ENCODE assay signal across 19 cellular contexts in genomic region chr4:68245594-68245993, GRCh38. TPM values are rescaled to one million over a fixed set of nuclear protein-coding genes. Genes with fewer than 3 reads are reported as not detected.
A peak's percentile ranks its signal among the peaks of the same experiment; 100 is the strongest.
DNase-seq lines count a peak whose midpoint lies in the region; ATAC-seq and TF ChIP-seq lines count a peak whose summit lies in the region.
"Had no signal": no experiment of that assay in that cellular context is flagged by ENCODE, and none has a peak within 500 bp of the region (broad histone marks: within the 10 kb centered on the region; RNA-seq: fewer than 3 reads in every experiment).

TSS of gene TMPRSS11B (minus strand) at chr4:68245694. CDS start at chr4:68245558, 136 bp downstream.

- H3K9me2 ChIP-seq in PC-9 (ENCODE audit: insufficient read depth): no peaks in the 10 kb centered on the region

- WGBS in esophagus squamous epithelium, 2 donors: 92 to 95% methylated on average over 6 of the region's 6 CpGs

- no peaks in the 10 kb centered on the region for H3K9me3 Mint-ChIP-seq in Caco-2 (ENCODE audit: unreplicated experiment)
- H3K9me3 Mint-ChIP-seq: GM23338, H9 had no signal

- H3K4me2 ChIP-seq in PC-9: no peak within 1 kb of the TSS
- H3K4me2 ChIP-seq: GM23338 had no signal

- no peak for DNase-seq in PC-9
- DNase-seq in epithelial cell of prostate (ENCODE audit: low read depth, low spot score): no peak
- no peak for DNase-seq in esophagus squamous epithelium (lab: John Stamatoyannopoulos, UW)
- no peak for DNase-seq in vagina (ENCODE audit: extremely low spot score in 2 of 2)
- DNase-seq in Caco-2: no peak
- no peak for DNase-seq in activated CD4-positive, alpha-beta T cell treated with anti-CD3 and anti-CD28 coated beads, Interleukin-2, amount 50 U/mL, for 1 hour
- DNase-seq: C1 segment of cervical spinal cord; CD4-positive, alpha-beta memory T cell; COR-L47; DMS153; DND-41; H9 had no signal

- H3K27me3 ChIP-seq in PC-9 (ENCODE audit: insufficient read depth, low read depth) (no peaks in the 10 kb centered on the region), esophagus squamous epithelium (no peaks in the 10 kb centered on the region), vagina (no peaks in the 10 kb centered on the region), Caco-2 (replicated peaks; ENCODE audit: control insufficient read depth, insufficient read depth, low read length) (no peaks in the 10 kb centered on the region)

- H3K4me1 ChIP-seq in PC-9 (replicated peaks; ENCODE audit: insufficient read depth) (no peaks in the 10 kb centered on the region), esophagus squamous epithelium (peaks cover 0 to 33% (median 3%) of the 10 kb centered on the region in 3 donors), vagina (no peaks in the 10 kb centered on the region), Caco-2 (no peaks in the 10 kb centered on the region)

- H3K36me3 ChIP-seq in PC-9 (ENCODE audit: low read depth): no peaks in the 10 kb centered on the region
- no peaks in the 10 kb centered on the region for H3K36me3 ChIP-seq in esophagus squamous epithelium
- no peaks in the 10 kb centered on the region for H3K36me3 ChIP-seq in vagina
- H3K36me3 ChIP-seq in Caco-2 (ENCODE audit: control insufficient read depth, insufficient read depth, low read length): no peaks in the 10 kb centered on the region

- H2AFZ ChIP-seq in PC-9: peak within 1 kb of the TSS; percentile 39; the same call in 1 of the 2 replicates
- H2AFZ ChIP-seq: GM23338 had no signal

- no peak within 1 kb of the TSS for H3K27ac Mint-ChIP-seq in Caco-2 (ENCODE audit: unreplicated experiment)
- H3K27ac Mint-ChIP-seq: CD4-positive, alpha-beta memory T cell; GM23338 had no signal

- H3K27ac ChIP-seq in PC-9 (no peak within 1 kb of the TSS), epithelial cell of prostate (peak within 1 kb of the TSS; percentile 87), esophagus squamous epithelium (peak within 1 kb of the TSS in 3 of 4 donors; percentile 29 to 70 (median 59)), vagina (no peak within 1 kb of the TSS)

- no peak for TF ChIP-seq CTCF in PC-9 (conservative IDR thresholded peaks at IDR 0.05)
- TF ChIP-seq CTCF in esophagus squamous epithelium (IDR thresholded peaks at IDR 0.05): no peak
- no peak for TF ChIP-seq CTCF in vagina (IDR thresholded peaks at IDR 0.05)
- no peak for TF ChIP-seq CTCF in Caco-2 (IDR thresholded peaks at IDR 0.05; ENCODE audit: insufficient read depth in 1 of 2, low read depth in 1 of 2, low read length in 1 of 2, severe bottlenecking in 1 of 2, unreplicated experiment in 1 of 2)

- BruUV-seq in PC-9 (replicated peaks; lab: Mats Ljungman, UMichigan) (no TSS peak), Caco-2 (replicated peaks; lab: Mats Ljungman, UMichigan) (no TSS peak)

- CTCF ChIA-PET in PC-9 (lab: Charles Lee) (no interaction called here), Caco-2 (lab: Charles Lee) (no interaction called here)

- H3F3A ChIP-seq in PC-9 (ENCODE audit: insufficient read depth, low read depth): no peaks in the 10 kb centered on the region

- no peaks in the 10 kb centered on the region for H3K36me3 Mint-ChIP-seq in Caco-2 (ENCODE audit: insufficient read depth, unreplicated experiment)
- H3K36me3 Mint-ChIP-seq: CD4-positive, alpha-beta memory T cell had no signal

- H3K9me3 ChIP-seq in PC-9 (ENCODE audit: insufficient read depth, low read depth) (no peaks in the 10 kb centered on the region), esophagus squamous epithelium (no peaks in the 10 kb centered on the region), vagina (no peaks in the 10 kb centered on the region), Caco-2 (no peaks in the 10 kb centered on the region)

- H3K4me3 ChIP-seq in PC-9 (no peak within 1 kb of the TSS), esophagus squamous epithelium (peak within 1 kb of the TSS in 2 of 4 donors; percentile 0 to 17), vagina (no peak within 1 kb of the TSS), Caco-2 (ENCODE audit: low read depth, low read length) (no peak within 1 kb of the TSS)
- H3K4me3 ChIP-seq: GM12878, GM23338 had no signal

- POLR2A ChIA-PET in PC-9 (lab: Charles Lee; ENCODE audit: unreplicated experiment): no interaction called here
- POLR2A ChIA-PET in Caco-2 (lab: Charles Lee): no interaction called here

- H4K20me1 ChIP-seq in PC-9 (ENCODE audit: insufficient read depth): no peaks in the 10 kb centered on the region

- ATAC-seq in HG02678 (IDR thresholded peaks at IDR 0.05; ENCODE audit: unreplicated experiment): no peak
- ATAC-seq: GM12878, GM23338, HCT116 had no signal

- TF ChIP-seq POLR2A in esophagus squamous epithelium (IDR thresholded peaks at IDR 0.05): no peak
- TF ChIP-seq POLR2A in vagina (IDR thresholded peaks at IDR 0.05): no peak

- H3K4me3 Mint-ChIP-seq in Caco-2 (ENCODE audit: unreplicated experiment): no peak within 1 kb of the TSS
- H3K4me3 Mint-ChIP-seq: CD4-positive, alpha-beta memory T cell; GM23338; H9 had no signal

- intact Hi-C loops in PC-9 (cut with micrococcal nuclease; ENCODE audit: unreplicated experiment): no loop called here
- intact Hi-C loops in esophagus squamous epithelium (cut with DNase I): no loop called here
- intact Hi-C loops in vagina (cut with DNase I): no loop called here
- intact Hi-C loops in Caco-2 (cut with micrococcal nuclease; ENCODE audit: unreplicated experiment): no loop called here

- H3K4me1 Mint-ChIP-seq in Caco-2 (ENCODE audit: low read depth, unreplicated experiment): no peaks in the 10 kb centered on the region
- H3K4me1 Mint-ChIP-seq: GM23338, H9 had no signal

- H3K79me2 ChIP-seq in PC-9 (ENCODE audit: low read depth): no peaks in the 10 kb centered on the region

- H3K27me3 Mint-ChIP-seq in Caco-2 (ENCODE audit: insufficient read depth, unreplicated experiment): peaks cover 3% of the 10 kb centered on the region

RNA-seq across cellular contexts. Expression of gene TMPRSS11B, which starts in this region (rescaled TPM):
- total RNA-seq in PC-9 (2021) (not detected in 2 replicates), esophagus squamous epithelium (100 to 1,000 TPM in 3 of 4 donors, 10 to 100 TPM in 1; 60.0 to 365 (median 290) TPM), vagina (40.8 TPM), Caco-2 (2022) (not detected in 2 replicates)
- total RNA-seq: A172; A673; CD4-positive, alpha-beta memory T cell; GM12878; GM23338; H4; H9 had no signal

Comparison
In these comparisons a context has a peak if more than half of its experiments do, and no peak if none do; other contexts are left out.
1. RNA of gene TMPRSS11B (total RNA-seq): 60.0 to 365 TPM in esophagus squamous epithelium and 40.8 TPM in vagina (single experiment); not detected in PC-9 and not detected in Caco-2; every median in the first group is over 10 times any median in the second.
2. H3K27ac ChIP-seq: peak in epithelial cell of prostate (single experiment) and esophagus squamous epithelium (3 of 4); none in PC-9 (single experiment) and vagina (single experiment).